ENCODE assay signal across 26 cellular contexts in the genomic region with DNA sequence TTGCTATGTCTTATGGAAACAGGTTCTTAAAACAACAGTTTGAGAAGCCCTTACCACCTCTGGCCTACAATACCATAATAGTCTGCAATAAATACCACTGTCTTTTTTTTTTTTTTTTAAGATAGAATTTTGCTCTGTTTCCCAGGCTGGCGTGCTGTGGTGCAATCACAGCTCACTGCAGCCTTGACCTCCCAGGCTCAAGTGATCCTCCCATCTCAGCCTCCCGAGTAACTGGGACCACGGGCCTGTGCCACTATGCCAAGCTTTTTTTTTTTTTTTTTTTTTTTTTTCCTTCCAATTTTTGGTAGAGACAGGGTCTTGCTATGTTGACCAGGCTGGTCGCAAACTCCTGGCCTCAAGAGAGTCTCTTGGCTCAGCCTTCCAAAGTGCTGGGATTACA. TPM values are rescaled to one million over a fixed set of nuclear protein-coding genes. Genes with fewer than 3 reads are reported as not detected.
DNase-seq lines count a peak whose midpoint lies in the region; ATAC-seq and TF ChIP-seq lines count a peak whose summit lies in the region.
"Had no signal": no experiment of that assay in that cellular context is flagged by ENCODE, and none has a peak within 500 bp of the region (broad histone marks: within the 10 kb centered on the region; RNA-seq: fewer than 3 reads in every experiment).

No MANE protein-coding gene starts in this region.

- no peak for DNase-seq in activated T-cell treated with anti-CD3 and anti-CD28 coated beads, Interleukin-2, amount 50 U/mL, for 72 hours
- no peak for DNase-seq in activated T-cell treated with anti-CD3 and anti-CD28 coated beads, Interleukin-2, amount 50 U/mL, for 24 hours
- peak; percentile 38 for DNase-seq in WERI-Rb-1
- no peak for DNase-seq in chondrocyte (ENCODE audit: low spot score)
- DNase-seq in neuronal stem cell (ENCODE audit: low spot score), result no peak
- no peak for DNase-seq in activated CD4-positive, alpha-beta T cell treated with anti-CD3 and anti-CD28 coated beads for 36 hours
- no peak for DNase-seq in activated effector memory CD4-positive, alpha-beta T cell treated with anti-CD3 and anti-CD28 coated beads, Interleukin-2, amount 50 U/mL, for 16 hours
- DNase-seq: ACHN; BE2C; C1 segment of cervical spinal cord; CD4-positive, alpha-beta memory T cell; CD4-positive, CD25-positive, alpha-beta regulatory T cell; CD8-positive, alpha-beta memory T cell; COR-L47; DMS 273 treated with DMSO at 0.1 percent for 48 hours; DMS153; DMS53; DMS79; DND-41; EL; GDM1 had no signal

- H3K4me2 ChIP-seq in neuronal stem cell (ENCODE audit: insufficient read depth, low read length, poor library complexity, severe bottlenecking), result no peak overlapping the region
- H3K4me2 ChIP-seq: BLaER1 had no signal

- CTCF ChIA-PET in activated CD4-positive, alpha-beta T cell treated with anti-CD3 and anti-CD28 coated beads for 36 hours (lab: Charles Lee), result no interaction called here

- intact Hi-C loops in activated CD4-positive, alpha-beta T cell treated with anti-CD3 and anti-CD28 coated beads for 36 hours (cut with DNase I, micrococcal nuclease), result no loop called here

- no peak overlapping the region for H4K91ac ChIP-seq in neuronal stem cell (ENCODE audit: low read depth, low read length, poor library complexity)

- H3K23ac ChIP-seq in neuronal stem cell (ENCODE audit: low read depth, low read length, poor library complexity), result no peak overlapping the region

- H2BK120ac ChIP-seq in neuronal stem cell (ENCODE audit: low read depth, low read length), result no peak overlapping the region

- no peak overlapping the region for H4K8ac ChIP-seq in neuronal stem cell (ENCODE audit: low read depth, low read length)

- no peak overlapping the region for H3K9ac ChIP-seq in neuronal stem cell (ENCODE audit: low read depth, low read length, poor library complexity)
- H3K9ac ChIP-seq: BLaER1 had no signal

- H3K18ac ChIP-seq in neuronal stem cell (ENCODE audit: low read length), result no peak overlapping the region

- H3K27me3 Mint-ChIP-seq in activated T-cell treated with anti-CD3 and anti-CD28 coated beads, Interleukin-2, amount 50 U/mL, for 72 hours (ENCODE audit: low read depth), result no peaks in the 10 kb centered on the region
- no peaks in the 10 kb centered on the region for H3K27me3 Mint-ChIP-seq in activated T-cell treated with anti-CD3 and anti-CD28 coated beads, Interleukin-2, amount 50 U/mL, for 24 hours
- no peaks in the 10 kb centered on the region for H3K27me3 Mint-ChIP-seq in chondrocyte (ENCODE audit: low read depth)
- H3K27me3 Mint-ChIP-seq in activated CD4-positive, alpha-beta T cell treated with anti-CD3 and anti-CD28 coated beads for 36 hours, result no peaks in the 10 kb centered on the region
- H3K27me3 Mint-ChIP-seq: CD4-positive, alpha-beta memory T cell; CD4-positive, CD25-positive, alpha-beta regulatory T cell; CD8-positive, alpha-beta memory T cell had no signal

- no peak overlapping the region for H2BK12ac ChIP-seq in neuronal stem cell (ENCODE audit: low read length)

- H2BK15ac ChIP-seq in neuronal stem cell (ENCODE audit: low read length), result no peak overlapping the region

- no peaks in the 10 kb centered on the region for H3K4me1 ChIP-seq in neuronal stem cell (ENCODE audit: control insufficient read depth in 2 of 2, insufficient read depth in 1 of 2, low read depth in 1 of 2, low read length in 2 of 2)
- H3K4me1 ChIP-seq: BE2C, BLaER1 had no signal

- H3K36me3 ChIP-seq in WERI-Rb-1 (peaks cover 67% of the 10 kb centered on the region), neuronal stem cell (replicated peaks in 1 of 2; ENCODE audit: control insufficient read depth in 2 of 2, insufficient read depth in 2 of 2, low read length in 2 of 2) (peaks cover 10 to 95% of the 10 kb centered on the region in 2 donors)

- WGBS in neuronal stem cell (ENCODE audit: extremely low coverage in 2 of 2, insufficient read length in 2 of 2, insufficient replicate concordance in 1 of 2), 2 donors, result no CpG with 5 or more reads among the region's 4 CpGs

- peaks cover 4% of the 10 kb centered on the region for H3K79me1 ChIP-seq in neuronal stem cell (ENCODE audit: low read depth, low read length)

- H3K27ac ChIP-seq in WERI-Rb-1, result no peak overlapping the region
- H3K27ac ChIP-seq in neuronal stem cell (replicated peaks; ENCODE audit: low read length), result no peak overlapping the region
- H3K27ac ChIP-seq: 22Rv1, BLaER1 had no signal

- H3K4me3 Mint-ChIP-seq in activated T-cell treated with anti-CD3 and anti-CD28 coated beads, Interleukin-2, amount 50 U/mL, for 72 hours, result no peak overlapping the region
- H3K4me3 Mint-ChIP-seq in activated T-cell treated with anti-CD3 and anti-CD28 coated beads, Interleukin-2, amount 50 U/mL, for 24 hours, result no peak overlapping the region
- no peak overlapping the region for H3K4me3 Mint-ChIP-seq in chondrocyte (ENCODE audit: unreplicated experiment)
- H3K4me3 Mint-ChIP-seq in activated CD4-positive, alpha-beta T cell treated with anti-CD3 and anti-CD28 coated beads for 36 hours, result no peak overlapping the region
- H3K4me3 Mint-ChIP-seq: CD14-positive monocyte; CD4-positive, CD25-positive, alpha-beta regulatory T cell; CD8-positive, alpha-beta memory T cell had no signal

- H3K4ac ChIP-seq in neuronal stem cell (ENCODE audit: low read length), result no peak overlapping the region

- H3K14ac ChIP-seq in neuronal stem cell (ENCODE audit: low read length), result no peak overlapping the region

- H3K4me3 ChIP-seq in WERI-Rb-1 (ENCODE audit: low read depth, low read length) (no peak overlapping the region), neuronal stem cell (ENCODE audit: low read length in 2 of 2) (no peak overlapping the region)
- H3K4me3 ChIP-seq: BLaER1, GM12878 had no signal

- ATAC-seq in activated T-cell treated with anti-CD3 and anti-CD28 coated beads, Interleukin-2, amount 50 U/mL, for 72 hours (replicated peaks in 1 of 2), result no peak
- no peak for ATAC-seq in activated CD4-positive, alpha-beta T cell treated with anti-CD3 and anti-CD28 coated beads for 36 hours
- ATAC-seq: GM12878 had no signal

- no peak overlapping the region for H2BK5ac ChIP-seq in neuronal stem cell (ENCODE audit: low read length)

- H3K4me1 Mint-ChIP-seq in activated T-cell treated with anti-CD3 and anti-CD28 coated beads, Interleukin-2, amount 50 U/mL, for 72 hours (ENCODE audit: low read depth), result no peaks in the 10 kb centered on the region
- H3K4me1 Mint-ChIP-seq in activated T-cell treated with anti-CD3 and anti-CD28 coated beads, Interleukin-2, amount 50 U/mL, for 24 hours (ENCODE audit: low read depth), result peaks cover 12% of the 10 kb centered on the region
- peaks cover 36% of the 10 kb centered on the region for H3K4me1 Mint-ChIP-seq in chondrocyte (ENCODE audit: low read depth)
- H3K4me1 Mint-ChIP-seq in activated CD4-positive, alpha-beta T cell treated with anti-CD3 and anti-CD28 coated beads for 36 hours, result peaks cover 6% of the 10 kb centered on the region

- H2AK5ac ChIP-seq in neuronal stem cell (ENCODE audit: low read depth, low read length), result no peak overlapping the region

- H3K9me3 ChIP-seq in WERI-Rb-1 (ENCODE audit: severe bottlenecking), result no peaks in the 10 kb centered on the region
- H3K9me3 ChIP-seq in neuronal stem cell (replicated peaks in 1 of 2; ENCODE audit: control insufficient read depth in 2 of 2, insufficient read depth in 1 of 2, low read depth in 1 of 2, low read length in 2 of 2), result no peaks in the 10 kb centered on the region
- H3K9me3 ChIP-seq: BE2C, BLaER1 had no signal

- H3K36me3 Mint-ChIP-seq in activated T-cell treated with anti-CD3 and anti-CD28 coated beads, Interleukin-2, amount 50 U/mL, for 72 hours (ENCODE audit: insufficient read depth in 2 of 2), result peaks cover 10 to 28% of the 10 kb centered on the region in 2 donors
- H3K36me3 Mint-ChIP-seq in activated T-cell treated with anti-CD3 and anti-CD28 coated beads, Interleukin-2, amount 50 U/mL, for 24 hours (ENCODE audit: low read depth), result peaks cover 87% of the 10 kb centered on the region
- H3K36me3 Mint-ChIP-seq in chondrocyte (ENCODE audit: low read depth), result peaks cover 42% of the 10 kb centered on the region
- H3K36me3 Mint-ChIP-seq in activated CD4-positive, alpha-beta T cell treated with anti-CD3 and anti-CD28 coated beads for 36 hours (ENCODE audit: low read depth), result peaks cover 43% of the 10 kb centered on the region

- peak overlapping the region; percentile 21 for H3K27ac Mint-ChIP-seq in activated T-cell treated with anti-CD3 and anti-CD28 coated beads, Interleukin-2, amount 50 U/mL, for 72 hours
- H3K27ac Mint-ChIP-seq in activated T-cell treated with anti-CD3 and anti-CD28 coated beads, Interleukin-2, amount 50 U/mL, for 24 hours, result no peak overlapping the region
- peak overlapping the region; percentile 70 for H3K27ac Mint-ChIP-seq in chondrocyte (ENCODE audit: unreplicated experiment)
- H3K27ac Mint-ChIP-seq in activated CD4-positive, alpha-beta T cell treated with anti-CD3 and anti-CD28 coated beads for 36 hours, result no peak overlapping the region
- H3K27ac Mint-ChIP-seq: CD14-positive monocyte; CD4-positive, alpha-beta memory T cell; CD4-positive, CD25-positive, alpha-beta regulatory T cell had no signal

- no peaks in the 10 kb centered on the region for H3K27me3 ChIP-seq in WERI-Rb-1 (ENCODE audit: insufficient read depth, low read depth, severe bottlenecking)
- H3K27me3 ChIP-seq in neuronal stem cell (ENCODE audit: control insufficient read depth in 3 of 3, insufficient read depth in 3 of 3, low read depth in 1 of 3, low read length in 3 of 3), result no peaks in the 10 kb centered on the region
- H3K27me3 ChIP-seq: BE2C, BLaER1 had no signal

- no peaks in the 10 kb centered on the region for H3K9me3 Mint-ChIP-seq in activated T-cell treated with anti-CD3 and anti-CD28 coated beads, Interleukin-2, amount 50 U/mL, for 72 hours
- no peaks in the 10 kb centered on the region for H3K9me3 Mint-ChIP-seq in activated T-cell treated with anti-CD3 and anti-CD28 coated beads, Interleukin-2, amount 50 U/mL, for 24 hours
- no peaks in the 10 kb centered on the region for H3K9me3 Mint-ChIP-seq in chondrocyte (ENCODE audit: low read depth)
- no peaks in the 10 kb centered on the region for H3K9me3 Mint-ChIP-seq in activated CD4-positive, alpha-beta T cell treated with anti-CD3 and anti-CD28 coated beads for 36 hours (ENCODE audit: low read depth)
- H3K9me3 Mint-ChIP-seq: CD4-positive, alpha-beta memory T cell; CD4-positive, CD25-positive, alpha-beta regulatory T cell; CD8-positive, alpha-beta memory T cell had no signal

- POLR2A ChIA-PET in activated CD4-positive, alpha-beta T cell treated with anti-CD3 and anti-CD28 coated beads for 36 hours (lab: Charles Lee), result no interaction called here

- H2AFZ ChIP-seq in neuronal stem cell (ENCODE audit: low read length), result no peak overlapping the region

- TF ChIP-seq CTCF in WERI-Rb-1 (IDR thresholded peaks at IDR 0.05; ENCODE audit: low read depth, low read length), result no peak
- TF ChIP-seq CTCF in chondrocyte (IDR thresholded peaks at IDR 0.05), result no peak

RNA-seq across cellular contexts. Expression of a gene that starts 37.0 kb away (rescaled TPM):
- 10 to 100 TPM; 33.6 to 34.9 TPM for total RNA-seq in activated T-cell treated with anti-CD3 and anti-CD28 coated beads, Interleukin-2, amount 50 U/mL, for 72 hours
- 104 to 128 TPM (median 122 TPM) in 3 replicates for total RNA-seq in chondrocyte
- polyA plus RNA-seq in neuronal stem cell (2013, experiment 1 of 2), result 24.6 TPM
- polyA plus RNA-seq in neuronal stem cell (2013, experiment 2 of 2), result 26.2 TPM
- total RNA-seq in activated CD4-positive, alpha-beta T cell treated with anti-CD3 and anti-CD28 coated beads for 36 hours, result 10 to 100 TPM; 20.9 to 29.3 TPM

RNA-seq across cellular contexts. Expression of a gene that starts 53.0 kb away (rescaled TPM):
- 1 to 10 TPM; 5.0 to 7.2 TPM for total RNA-seq in activated T-cell treated with anti-CD3 and anti-CD28 coated beads, Interleukin-2, amount 50 U/mL, for 72 hours
- total RNA-seq in chondrocyte, result 0.35 to 0.72 TPM (median 0.60 TPM) in 3 replicates
- polyA plus RNA-seq in neuronal stem cell (2013, experiment 1 of 2), result 2.0 TPM
- polyA plus RNA-seq in neuronal stem cell (2013, experiment 2 of 2), result 2.2 TPM
- total RNA-seq in activated CD4-positive, alpha-beta T cell treated with anti-CD3 and anti-CD28 coated beads for 36 hours, result 1 to 10 TPM; 2.5 to 3.1 TPM
- total RNA-seq: G401 had no signal

RNA-seq across cellular contexts. Expression of a gene that starts 60.0 kb away (rescaled TPM):
- 100 to 1,000 TPM; 189 TPM for total RNA-seq in activated T-cell treated with anti-CD3 and anti-CD28 coated beads, Interleukin-2, amount 50 U/mL, for 72 hours
- 378 to 436 TPM (median 403 TPM) in 3 replicates for total RNA-seq in chondrocyte
- 300 TPM for polyA plus RNA-seq in neuronal stem cell (2013, experiment 1 of 2)
- polyA plus RNA-seq in neuronal stem cell (2013, experiment 2 of 2), result 323 TPM
- total RNA-seq in activated CD4-positive, alpha-beta T cell treated with anti-CD3 and anti-CD28 coated beads for 36 hours, result 100 to 1,000 TPM; 299 to 537 TPM

Comparison
In these comparisons a context has a peak if more than half of its experiments do, and no peak if none do; other contexts are left out.
1. H3K27ac Mint-ChIP-seq: peak in activated T-cell treated with anti-CD3 and anti-CD28 coated beads, Interleukin-2, amount 50 U/mL, for 72 hours (single experiment) and chondrocyte (single experiment); none in activated T-cell treated with anti-CD3 and anti-CD28 coated beads, Interleukin-2, amount 50 U/mL, for 24 hours (single experiment) and activated CD4-positive, alpha-beta T cell treated with anti-CD3 and anti-CD28 coated beads for 36 hours (single experiment).